1 cellular context compared by ENCODE assay signal in genomic region chr6:26156105-26156849, GRCh38.
TF ChIP-seq lines count a peak whose summit lies in the region.

No MANE protein-coding gene starts in this region.

TF ChIP-seq in H1, 55 proteins besides CTCF, POLR2A, EP300 and RAD21:
- TF ChIP-seq BACH1 (IDR thresholded peaks at IDR 0.05; ENCODE audit: low read length) = no peak
- no peak for TF ChIP-seq SAP30 (IDR thresholded peaks at IDR 0.05; ENCODE audit: insufficient read depth, insufficient replicate concordance, low read length)
- TF ChIP-seq RXRA (IDR thresholded peaks at IDR 0.05; ENCODE audit: insufficient read depth, low read depth, low read length) = no peak
- TF ChIP-seq YY1 (IDR thresholded peaks at IDR 0.05; ENCODE audit: low read depth, low read length) = peak; percentile 69; the same call in 1 of the 2 replicates
- TF ChIP-seq TCF12 (IDR thresholded peaks at IDR 0.05; ENCODE audit: low read depth, low read length) = peak; percentile 68; the same call in 1 of the 2 replicates
- TF ChIP-seq NRF1 (IDR thresholded peaks at IDR 0.05; ENCODE audit: low read depth, low read length) = no peak
- TF ChIP-seq SP2 (IDR thresholded peaks at IDR 0.05; ENCODE audit: low read length) = no peak
- peak; percentile 90 for TF ChIP-seq SP1 (IDR thresholded peaks at IDR 0.05; ENCODE audit: low read depth, low read length)
- TF ChIP-seq, protein P1, sequence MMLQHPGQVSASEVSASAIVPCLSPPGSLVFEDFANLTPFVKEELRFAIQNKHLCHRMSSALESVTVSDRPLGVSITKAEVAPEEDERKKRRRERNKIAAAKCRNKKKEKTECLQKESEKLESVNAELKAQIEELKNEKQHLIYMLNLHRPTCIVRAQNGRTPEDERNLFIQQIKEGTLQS (IDR thresholded peaks at IDR 0.05; ENCODE audit: insufficient read depth, low read depth, low read length) = no peak
- peak; percentile 47 for TF ChIP-seq KDM4A (IDR thresholded peaks at IDR 0.05; ENCODE audit: low read depth, low read length, severe bottlenecking)
- TF ChIP-seq SIN3A (conservative IDR thresholded peaks at IDR 0.05 in 1 of 2, IDR thresholded peaks at IDR 0.05 in 1 of 2; ENCODE audit: low read depth in 1 of 2, low read length in 2 of 2) = peak; percentile 56 to 83; a peak in 3 of 4 replicates
- peak; percentile 96 for TF ChIP-seq POLR2AphosphoS5 (IDR thresholded peaks at IDR 0.05; ENCODE audit: low read depth, low read length)
- peak; percentile 99 for TF ChIP-seq GTF2F1 (IDR thresholded peaks at IDR 0.05; ENCODE audit: borderline replicate concordance, low read depth, low read length)
- no peak for TF ChIP-seq CBX8 (IDR thresholded peaks at IDR 0.05; ENCODE audit: borderline replicate concordance, low read depth, low read length)
- TF ChIP-seq TEAD4 (IDR thresholded peaks at IDR 0.05; ENCODE audit: low read depth, low read length) = no peak
- TF ChIP-seq ASH2L (IDR thresholded peaks at IDR 0.05; ENCODE audit: low read length) = peak; percentile 59
- TF ChIP-seq JUND (IDR thresholded peaks at IDR 0.05; ENCODE audit: low read length) = no peak
- TF ChIP-seq CREB1 (IDR thresholded peaks at IDR 0.05) = no peak; the same call in none of the 2 replicates
- no peak for TF ChIP-seq SIX5 (IDR thresholded peaks at IDR 0.05; ENCODE audit: low read depth, low read length)
- no peak for TF ChIP-seq RNF2 (IDR thresholded peaks at IDR 0.05; ENCODE audit: borderline replicate concordance, low read depth, low read length, missing control alignments, poor library complexity, severe bottlenecking)
- TF ChIP-seq RFX5 (IDR thresholded peaks at IDR 0.05; ENCODE audit: borderline replicate concordance, low read depth, low read length) = no peak
- TF ChIP-seq NANOG (IDR thresholded peaks at IDR 0.05; ENCODE audit: insufficient read depth, low read depth, low read length, poor library complexity, severe bottlenecking) = no peak
- peak; percentile 99 for TF ChIP-seq TAF1 (IDR thresholded peaks at IDR 0.05; ENCODE audit: low read depth, low read length)
- peak; percentile 83 for TF ChIP-seq SP4 (IDR thresholded peaks at IDR 0.05; ENCODE audit: low read length)
- peak; percentile 46 for TF ChIP-seq CHD7 (IDR thresholded peaks at IDR 0.05; ENCODE audit: insufficient replicate concordance, low read length)
- TF ChIP-seq EZH2 (IDR thresholded peaks at IDR 0.05; ENCODE audit: low read depth, low read length, severe bottlenecking) = no peak
- TF ChIP-seq FOSL1 (IDR thresholded peaks at IDR 0.05; ENCODE audit: insufficient read depth, low read depth, low read length) = no peak
- TF ChIP-seq HDAC6 (IDR thresholded peaks at IDR 0.05; ENCODE audit: low read depth, low read length) = no peak
- no peak for TF ChIP-seq HDAC2 (IDR thresholded peaks at IDR 0.05; ENCODE audit: borderline replicate concordance in 1 of 2, low read depth in 2 of 2, low read length in 2 of 2)
- TF ChIP-seq CBX5 (IDR thresholded peaks at IDR 0.05; ENCODE audit: low read depth, low read length) = no peak
- TF ChIP-seq GABPA (IDR thresholded peaks at IDR 0.05; ENCODE audit: borderline replicate concordance, insufficient read depth, low read length) = no peak
- TF ChIP-seq SRF (IDR thresholded peaks at IDR 0.05; ENCODE audit: low read depth, low read length) = peak; percentile 25; the same call in 1 of the 2 replicates
- TF ChIP-seq POU5F1 (IDR thresholded peaks at IDR 0.05; ENCODE audit: low read depth, low read length) = no peak
- TF ChIP-seq EGR1 (IDR thresholded peaks at IDR 0.05; ENCODE audit: borderline replicate concordance, low read depth, low read length) = 0 out of 2 replicates have a peak, but pooled peaks have one; percentile 5
- TF ChIP-seq PHF8 (conservative IDR thresholded peaks at IDR 0.05; ENCODE audit: low read depth, low read length) = peak; percentile 74
- TF ChIP-seq ATF2 (IDR thresholded peaks at IDR 0.05; ENCODE audit: low read length) = peak; percentile 71
- TF ChIP-seq SIRT6 (IDR thresholded peaks at IDR 0.05; ENCODE audit: low read length) = no peak
- TF ChIP-seq TBP (IDR thresholded peaks at IDR 0.05; ENCODE audit: low read depth, low read length) = peak; percentile 98
- 0 out of 2 replicates have a peak, but pooled peaks have one; percentile 43 for TF ChIP-seq USF2 (IDR thresholded peaks at IDR 0.05; ENCODE audit: low read length)
- no peak; the same call in 1 of the 2 replicates for TF ChIP-seq CHD1 (IDR thresholded peaks at IDR 0.05; ENCODE audit: low read depth, low read length)
- no peak for TF ChIP-seq ZNF274 (IDR thresholded peaks at IDR 0.05; ENCODE audit: borderline replicate concordance, extremely low read depth, low read length)
- TF ChIP-seq TAF7 (optimal IDR thresholded peaks at IDR 0.05; ENCODE audit: borderline replicate concordance, low read depth, low read length) = peak; percentile 99
- TF ChIP-seq CHD2 (IDR thresholded peaks at IDR 0.05; ENCODE audit: low read length) = 0 out of 2 replicates have a peak, but pooled peaks have one; percentile 34
- TF ChIP-seq SUZ12 (IDR thresholded peaks at IDR 0.05; ENCODE audit: low read length) = no peak
- no peak for TF ChIP-seq BRCA1 (IDR thresholded peaks at IDR 0.05; ENCODE audit: low read depth, low read length)
- TF ChIP-seq, protein P2, sequence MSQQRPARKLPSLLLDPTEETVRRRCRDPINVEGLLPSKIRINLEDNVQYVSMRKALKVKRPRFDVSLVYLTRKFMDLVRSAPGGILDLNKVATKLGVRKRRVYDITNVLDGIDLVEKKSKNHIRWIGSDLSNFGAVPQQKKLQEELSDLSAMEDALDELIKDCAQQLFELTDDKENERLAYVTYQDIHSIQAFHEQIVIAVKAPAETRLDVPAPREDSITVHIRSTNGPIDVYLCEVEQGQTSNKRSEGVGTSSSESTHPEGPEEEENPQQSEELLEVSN (IDR thresholded peaks at IDR 0.05) = 0 out of 2 replicates have a peak, but pooled peaks have one; percentile 27
- peak; percentile 57; the same call in 1 of the 2 replicates for TF ChIP-seq RBBP5 (IDR thresholded peaks at IDR 0.05; ENCODE audit: borderline replicate concordance, low read depth, low read length)
- TF ChIP-seq KDM5A (IDR thresholded peaks at IDR 0.05; ENCODE audit: low read length) = no peak
- no peak for TF ChIP-seq KDM1A (IDR thresholded peaks at IDR 0.05; ENCODE audit: borderline replicate concordance, low read length)
- TF ChIP-seq CTBP2 (IDR thresholded peaks at IDR 0.05; ENCODE audit: borderline replicate concordance, insufficient read depth, insufficient read length, low read length) = no peak
- TF ChIP-seq MAFK (IDR thresholded peaks at IDR 0.05; ENCODE audit: low read depth, low read length) = no peak
- no peak for TF ChIP-seq CEBPB (IDR thresholded peaks at IDR 0.05; ENCODE audit: low read depth, low read length)
- no peak for TF ChIP-seq BCL11A (IDR thresholded peaks at IDR 0.05; ENCODE audit: low read depth in 2 of 2, low read length in 2 of 2)
- no peak for TF ChIP-seq JUN (IDR thresholded peaks at IDR 0.05; ENCODE audit: low read depth, low read length)
- TF ChIP-seq, protein P3, sequence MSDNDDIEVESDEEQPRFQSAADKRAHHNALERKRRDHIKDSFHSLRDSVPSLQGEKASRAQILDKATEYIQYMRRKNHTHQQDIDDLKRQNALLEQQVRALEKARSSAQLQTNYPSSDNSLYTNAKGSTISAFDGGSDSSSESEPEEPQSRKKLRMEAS (IDR thresholded peaks at IDR 0.05) = no peak
